33 cellular contexts compared by ENCODE assay signal in the genomic region with DNA sequence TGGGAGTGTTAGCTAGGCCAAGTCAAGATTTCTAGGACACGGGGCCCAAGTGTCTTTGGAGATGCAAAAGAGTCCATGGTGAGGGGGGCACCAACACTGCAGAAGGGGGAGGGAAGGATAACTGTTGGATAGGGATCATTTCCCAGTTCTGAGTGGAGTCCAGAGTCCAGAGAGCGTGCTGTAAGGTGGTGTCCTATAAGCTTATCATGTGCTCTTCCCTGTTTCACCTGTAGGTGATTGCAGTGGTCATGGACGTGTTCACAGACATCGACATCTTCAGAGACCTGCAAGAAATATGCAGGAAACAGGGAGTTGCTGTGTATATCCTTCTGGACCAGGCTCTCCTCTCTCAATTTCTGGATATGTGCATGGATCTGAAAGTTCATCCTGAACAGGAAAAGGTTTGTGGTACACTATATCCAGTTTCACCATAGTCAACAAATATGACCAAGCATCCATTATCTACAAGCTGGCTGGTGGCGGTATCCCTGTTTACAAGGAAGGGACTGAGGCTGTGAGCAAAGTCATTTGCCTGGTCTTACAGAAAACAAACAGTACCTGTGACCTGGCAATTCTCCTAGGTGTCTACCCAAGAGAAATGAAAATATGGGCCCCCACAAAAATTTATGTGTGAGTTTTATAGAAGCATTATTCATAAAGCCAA. TPM values are rescaled to one million over a fixed set of nuclear protein-coding genes. Genes with fewer than 3 reads are reported as not detected.
DNase-seq lines count a peak whose midpoint lies in the region; ATAC-seq, FAIRE-seq and TF ChIP-seq lines count a peak whose summit lies in the region.
"Had no signal": no experiment of that assay in that cellular context is flagged by ENCODE, and none has a peak within 500 bp of the region (broad histone marks: within the 10 kb centered on the region; RNA-seq: fewer than 3 reads in every experiment).

No MANE protein-coding gene starts in this region.

- peak; percentile 56 for FAIRE-seq in HepG2 (lab: Jason Lieb, UNC)
- FAIRE-seq: astrocyte, GM12891, H1, RCC 7860 had no signal

- H3K4me2 ChIP-seq in HepG2 (ENCODE audit: low read depth, low read length) (no peak overlapping the region), PC-9 (no peak overlapping the region)
- H3K4me2 ChIP-seq: neural progenitor cell had no signal

- peaks cover 85% of the 10 kb centered on the region for H3K36me3 Mint-ChIP-seq in Caco-2 (ENCODE audit: insufficient read depth, unreplicated experiment)

- intact Hi-C loops in Caco-2 (cut with micrococcal nuclease; ENCODE audit: unreplicated experiment) (no loop called here), HepG2 (cut with micrococcal nuclease; ENCODE audit: unreplicated experiment) (loop anchor here (1.0 kb wide), 1 partner anchor 29 kb away; no protein-coding TSS in a partner anchor), PC-9 (cut with micrococcal nuclease; ENCODE audit: unreplicated experiment) (no loop called here)

- no peaks in the 10 kb centered on the region for H3K9me3 ChIP-seq in Caco-2
- no peaks in the 10 kb centered on the region for H3K9me3 ChIP-seq in HepG2 (ENCODE audit: low read length)
- no peaks in the 10 kb centered on the region for H3K9me3 ChIP-seq in PC-9 (ENCODE audit: insufficient read depth, low read depth)
- H3K9me3 ChIP-seq: SJCRH30, stomach had no signal

- H3K4me3 ChIP-seq in Caco-2 (ENCODE audit: low read depth, low read length) (no peak overlapping the region), HepG2 (replicated peaks in 1 of 3; ENCODE audit: insufficient read depth in 1 of 3, low read depth in 2 of 3, low read length in 3 of 3) (no peak overlapping the region), PC-9 (no peak overlapping the region)
- H3K4me3 ChIP-seq: lung, neural progenitor cell, SJCRH30, stomach had no signal

- peak in 1 of 2 experiments; percentile 22; a peak in 1 of 4 replicates for TF ChIP-seq POLR2A in HepG2 (IDR thresholded peaks at IDR 0.05; ENCODE audit: insufficient read depth in 1 of 2, low read depth in 2 of 2, low read length in 2 of 2)

- H3K36me3 ChIP-seq in Caco-2 (ENCODE audit: control insufficient read depth, insufficient read depth, low read length) (peaks cover 5% of the 10 kb centered on the region; the same call in 1 of the 2 replicates), HepG2 (replicated peaks in 1 of 2; ENCODE audit: control insufficient read depth in 1 of 2, insufficient read depth in 2 of 2, low read length in 2 of 2) (peaks cover 49 to 84% of the 10 kb centered on the region in 2 experiments), PC-9 (ENCODE audit: low read depth) (peaks cover 22% of the 10 kb centered on the region)

- H3K27me3 ChIP-seq in Caco-2 (replicated peaks; ENCODE audit: control insufficient read depth, insufficient read depth, low read length) (no peaks in the 10 kb centered on the region), HepG2 (ENCODE audit: control insufficient read depth in 1 of 2, insufficient read depth in 2 of 2, low read length in 2 of 2) (no peaks in the 10 kb centered on the region), PC-9 (ENCODE audit: insufficient read depth, low read depth) (no peaks in the 10 kb centered on the region)
- H3K27me3 ChIP-seq: neural progenitor cell, SJCRH30, stomach had no signal

- POLR2A ChIA-PET in Caco-2 (lab: Charles Lee) = interaction anchor here (0.6 to 0.9 kb wide), 2 partner anchors 15 to 832 kb away, joined by 3 to 5 read pairs; a partner anchor contains a TSS
- POLR2A ChIA-PET in HepG2 (lab: Yijun Ruan, JAX) = interaction anchor here (2.1 to 2.6 kb wide), 3 partner anchors 15 to 28 kb away, joined by 8 to 15 read pairs (median 12); a partner anchor contains a TSS
- POLR2A ChIA-PET in PC-9 (lab: Charles Lee; ENCODE audit: unreplicated experiment) = interaction anchor here (0.7 kb wide), 1 partner anchor 12 kb away, joined by 5 read pairs; no protein-coding TSS in a partner anchor

- TF ChIP-seq RAD21 in HepG2 (CRISPR knock-in tag; IDR thresholded peaks at IDR 0.05) = no peak

- H3K79me2 ChIP-seq in HepG2 (ENCODE audit: insufficient read depth, low read length) (peaks cover 54% of the 10 kb centered on the region), PC-9 (ENCODE audit: low read depth) (peaks cover 74% of the 10 kb centered on the region)

- DNase-seq in Caco-2 (peak; percentile 42), HepG2 (ENCODE audit: low spot score) (peak; percentile 63), NCI-H446 (lab: John Stamatoyannopoulos, UW) (no peak), PC-9 (no peak)
- DNase-seq in stimulated activated CD4-positive, alpha-beta T cell treated with anti-CD3 and anti-CD28 coated beads, Interleukin-4, amount 100 ng/mL, for 24 hours = no peak
- DNase-seq: activated CD4-positive, alpha-beta T cell treated with anti-CD3 and anti-CD28 coated beads for 4 hours; activated naive CD8-positive, alpha-beta T cell treated with anti-CD3 and anti-CD28 coated beads for 36 hours; CD4-positive, alpha-beta T cell; DMS153; GDM1; head of caudate nucleus; kidney glomerular epithelial cell; NCI-H1417 treated with DMSO at 0.1 percent for 48 hours; NCI-H524 treated with DMSO at 0.1 percent for 48 hours; NK-92 treated with Interleukin-12 subunit alpha and Interleukin-12 subunit beta, amount 100 ng/mL, for 24 hours; SJCRH30; stomach; T-helper 1 cell; trophoblast cell had no signal

- CTCF ChIA-PET in Caco-2 (lab: Charles Lee) (interaction anchor here (0.8 to 2.4 kb wide), 4 partner anchors 13 to 28 kb away, joined by 3 to 13 read pairs (median 4); a partner anchor contains a TSS), HepG2 (lab: Yijun Ruan, JAX; ENCODE audit: low intra/inter-chr PET ratio, low total read pairs) (no interaction called here), PC-9 (lab: Charles Lee) (interaction anchor here (0.5 kb wide), 1 partner anchor 158 kb away, joined by 4 read pairs; no protein-coding TSS in a partner anchor)

- H3K27me3 Mint-ChIP-seq in Caco-2 (ENCODE audit: insufficient read depth, unreplicated experiment) = no peaks in the 10 kb centered on the region
- H3K27me3 Mint-ChIP-seq: activated naive CD8-positive, alpha-beta T cell treated with anti-CD3 and anti-CD28 coated beads for 36 hours; CD4-positive, alpha-beta T cell; central memory CD8-positive, alpha-beta T cell; progenitor cell of endocrine pancreas had no signal

- H3K4me1 ChIP-seq in Caco-2 = no peaks in the 10 kb centered on the region; the same call in 1 of the 2 replicates
- peaks cover 55% of the 10 kb centered on the region for H3K4me1 ChIP-seq in HepG2 (ENCODE audit: insufficient read depth, low read length)
- no peaks in the 10 kb centered on the region for H3K4me1 ChIP-seq in PC-9 (replicated peaks; ENCODE audit: insufficient read depth)

- H3K27ac ChIP-seq in HepG2 (ENCODE audit: extremely low read length, insufficient read depth, low read length) = peak overlapping the region; percentile 39
- no peak overlapping the region for H3K27ac ChIP-seq in PC-9
- H3K27ac ChIP-seq: HL-60, neural progenitor cell, SJCRH30, stomach had no signal

- TF ChIP-seq CTCF in Caco-2 (IDR thresholded peaks at IDR 0.05; ENCODE audit: insufficient read depth in 1 of 2, low read depth in 1 of 2, low read length in 1 of 2, severe bottlenecking in 1 of 2, unreplicated experiment in 1 of 2) (peak; percentile 43 to 53), GM12873 (IDR thresholded peaks at IDR 0.05; ENCODE audit: insufficient read depth, low read depth, low read length, missing control alignments) (peak; percentile 30), HepG2 (CRISPR knock-in tag; IDR thresholded peaks at IDR 0.05) (peak; percentile 30; the same call in 1 of the 2 replicates), PC-9 (conservative IDR thresholded peaks at IDR 0.05) (no peak)

- TF ChIP-seq EP300 in HepG2 (IDR thresholded peaks at IDR 0.05; ENCODE audit: low read depth in 2 of 2, low read length in 2 of 2) = no peak
- no peak for TF ChIP-seq EP300 in HepG2 (CRISPR knock-in tag; IDR thresholded peaks at IDR 0.05; ENCODE audit: borderline replicate concordance)

- ATAC-seq in SK-N-SH treated with all-trans-retinoic acid at 6 μM for 48 hours = peak; percentile 25; the same call in 1 of the 3 replicates
- peak; percentile 86 for ATAC-seq in HepG2
- ATAC-seq in GM21515 (IDR thresholded peaks at IDR 0.05; ENCODE audit: unreplicated experiment) = no peak
- ATAC-seq: sciatic nerve had no signal

- H4K20me1 ChIP-seq in HepG2 (ENCODE audit: insufficient read depth, low read length) = peaks cover 3% of the 10 kb centered on the region; the same call in 1 of the 2 replicates
- H4K20me1 ChIP-seq in PC-9 (ENCODE audit: insufficient read depth) = peaks cover 13% of the 10 kb centered on the region; the same call in 1 of the 2 replicates

- H2AFZ ChIP-seq in HepG2 (ENCODE audit: low read length) = no peak overlapping the region
- no peak overlapping the region for H2AFZ ChIP-seq in PC-9
- H2AFZ ChIP-seq: neural progenitor cell had no signal

- H3K4me1 Mint-ChIP-seq in Caco-2 (ENCODE audit: low read depth, unreplicated experiment) = peaks cover 23% of the 10 kb centered on the region
- H3K4me1 Mint-ChIP-seq: activated naive CD8-positive, alpha-beta T cell treated with anti-CD3 and anti-CD28 coated beads for 36 hours; central memory CD8-positive, alpha-beta T cell had no signal

- H3K9me3 Mint-ChIP-seq in Caco-2 (ENCODE audit: unreplicated experiment) = no peaks in the 10 kb centered on the region
- H3K9me3 Mint-ChIP-seq: activated naive CD8-positive, alpha-beta T cell treated with anti-CD3 and anti-CD28 coated beads for 36 hours; activated T-helper 1 cell treated with anti-CD3 and anti-CD28 coated beads, Interleukin-12 subunit alpha, Interleukin-12 subunit beta, Interleukin-2, Interleukin-4 antibody, amounts not matched to agents 30 ng/mL and 10 ng/mL and 1 ng/mL, durations not matched to agents 14 hours and 24 hours and 36 hours; CD4-positive, alpha-beta T cell; central memory CD8-positive, alpha-beta T cell; neural progenitor cell had no signal

- no peak overlapping the region for H3K4me3 Mint-ChIP-seq in Caco-2 (ENCODE audit: unreplicated experiment)
- H3K4me3 Mint-ChIP-seq: activated naive CD8-positive, alpha-beta T cell treated with anti-CD3 and anti-CD28 coated beads for 36 hours; activated T-helper 1 cell treated with anti-CD3 and anti-CD28 coated beads, Interleukin-12 subunit alpha, Interleukin-12 subunit beta, Interleukin-2, Interleukin-4 antibody, amounts not matched to agents 30 ng/mL and 10 ng/mL and 1 ng/mL, durations not matched to agents 14 hours and 24 hours and 36 hours; CD4-positive, alpha-beta T cell; central memory CD8-positive, alpha-beta T cell; neural progenitor cell had no signal

- WGBS in HepG2 (ENCODE audit: low lambda C conversion rate) = 93% methylated on average over 5 of the region's 5 CpGs

- BruUV-seq in Caco-2 (replicated peaks; lab: Mats Ljungman, UMichigan) (no TSS peak), HepG2 (replicated peaks; lab: Mats Ljungman, UMichigan) (no TSS peak), PC-9 (replicated peaks; lab: Mats Ljungman, UMichigan) (no TSS peak)

- peaks cover 4% of the 10 kb centered on the region; the same call in 1 of the 2 replicates for H3F3A ChIP-seq in PC-9 (ENCODE audit: insufficient read depth, low read depth)

- in situ Hi-C loops in HepG2 (cut with HindIII; ENCODE audit: extremely low pct_ligation_motif_present, low pct_unique_long_range_greater_than_20kb) = no loop called here

- no peaks in the 10 kb centered on the region for H3K9me2 ChIP-seq in PC-9 (ENCODE audit: insufficient read depth)

- peak overlapping the region; percentile 16 for H3K27ac Mint-ChIP-seq in Caco-2 (ENCODE audit: unreplicated experiment)
- H3K27ac Mint-ChIP-seq: activated naive CD8-positive, alpha-beta T cell treated with anti-CD3 and anti-CD28 coated beads for 36 hours; CD4-positive, alpha-beta T cell; neural progenitor cell; progenitor cell of endocrine pancreas had no signal

- H3K9ac ChIP-seq in HepG2 (ENCODE audit: insufficient read depth, low read depth, low read length) = no peak overlapping the region
- H3K9ac ChIP-seq: neural progenitor cell had no signal

RNA-seq across cellular contexts. Expression of a gene that starts 15.6 kb away (rescaled TPM):
- total RNA-seq in Caco-2 (2022) (82.4 and 86.3 TPM in 2 replicates), HepG2 (2016; rRNA removed; fragmentation: Illumina TruSeq; extraction: Trizol) (64.0 and 76.5 TPM in 2 replicates), PC-9 (2021) (44.6 and 57.3 TPM in 2 replicates)
- total RNA-seq in HepG2 (2016; cell fraction: cytosol; rRNA removed; fragmentation: Illumina TruSeq; extraction: Trizol; ENCODE audit: low read depth) = 7.7 and 8.1 TPM in 2 replicates
- total RNA-seq in HepG2 (2016; cell fraction: insoluble cytoplasmic fraction; rRNA removed; fragmentation: Illumina TruSeq; extraction: Trizol) = 64.0 and 71.6 TPM in 2 replicates
- total RNA-seq in HepG2 (2016; cell fraction: membrane; rRNA removed; fragmentation: Illumina TruSeq; extraction: Trizol) = 21.2 and 23.0 TPM in 2 replicates
- total RNA-seq in HepG2 (2016; cell fraction: nucleus; rRNA removed; fragmentation: Illumina TruSeq; extraction: Trizol) = 31.3 and 37.7 TPM in 2 replicates
- polyA plus RNA-seq in HepG2 (2011; rRNA removed) = 26.7 and 51.4 TPM in 2 replicates
- polyA plus RNA-seq in HepG2 (2011; cell fraction: cytosol; rRNA removed) = 28.2 and 38.6 TPM in 2 replicates
- polyA plus RNA-seq in HepG2 (2011; cell fraction: nucleus; rRNA removed) = 23.7 and 42.3 TPM in 2 replicates
- 13.4 and 27.1 TPM in 2 replicates for polyA plus RNA-seq in HepG2 (2012)
- polyA plus RNA-seq in HepG2 (2016; cell fraction: cytosol; fragmentation: Illumina TruSeq; extraction: Trizol; ENCODE audit: low read depth) = 3.9 and 4.0 TPM in 2 replicates
- polyA plus RNA-seq in HepG2 (2016; cell fraction: insoluble cytoplasmic fraction; fragmentation: Illumina TruSeq; extraction: Trizol; ENCODE audit: low read depth) = 80.4 and 80.8 TPM in 2 replicates
- polyA plus RNA-seq in HepG2 (2016; cell fraction: membrane; fragmentation: Illumina TruSeq; extraction: Trizol; ENCODE audit: low read depth) = 11.5 and 12.2 TPM in 2 replicates
- polyA plus RNA-seq in HepG2 (2016; cell fraction: nucleus; fragmentation: Illumina TruSeq; extraction: Trizol; ENCODE audit: insufficient read depth, low read depth) = 61.5 and 62.0 TPM in 2 replicates
- polyA minus RNA-seq in HepG2 (2011; rRNA and poly(A)+ RNA removed; ENCODE audit: low replicate concordance) = 42.3 and 93.4 TPM in 2 replicates
- 16.7 and 27.9 TPM in 2 replicates for polyA minus RNA-seq in HepG2 (2011; cell fraction: cytosol; rRNA and poly(A)+ RNA removed)
- polyA minus RNA-seq in HepG2 (2011; cell fraction: nucleus; rRNA and poly(A)+ RNA removed) = 19.5 and 32.3 TPM in 2 replicates

RNA-seq across cellular contexts. Expression of a gene that starts 20.3 kb away (rescaled TPM):
- total RNA-seq in Caco-2 (2022) (25.0 and 29.5 TPM in 2 replicates), HepG2 (2016; rRNA removed; fragmentation: Illumina TruSeq; extraction: Trizol) (28.7 and 30.4 TPM in 2 replicates), PC-9 (2021) (12.1 and 12.6 TPM in 2 replicates)
- 5.2 and 6.7 TPM in 2 replicates for total RNA-seq in HepG2 (2016; cell fraction: cytosol; rRNA removed; fragmentation: Illumina TruSeq; extraction: Trizol; ENCODE audit: low read depth)
- total RNA-seq in HepG2 (2016; cell fraction: insoluble cytoplasmic fraction; rRNA removed; fragmentation: Illumina TruSeq; extraction: Trizol) = 29.9 and 33.4 TPM in 2 replicates
- 8.6 and 10.5 TPM in 2 replicates for total RNA-seq in HepG2 (2016; cell fraction: membrane; rRNA removed; fragmentation: Illumina TruSeq; extraction: Trizol)
- total RNA-seq in HepG2 (2016; cell fraction: nucleus; rRNA removed; fragmentation: Illumina TruSeq; extraction: Trizol) = 35.4 and 36.9 TPM in 2 replicates
- 25.8 and 26.2 TPM in 2 replicates for polyA plus RNA-seq in HepG2 (2011; rRNA removed)
- polyA plus RNA-seq in HepG2 (2011; cell fraction: cytosol; rRNA removed) = 18.8 and 19.6 TPM in 2 replicates
- 58.1 and 67.7 TPM in 2 replicates for polyA plus RNA-seq in HepG2 (2011; cell fraction: nucleus; rRNA removed)
- 11.8 and 14.5 TPM in 2 replicates for polyA plus RNA-seq in HepG2 (2012)
- polyA plus RNA-seq in HepG2 (2016; cell fraction: cytosol; fragmentation: Illumina TruSeq; extraction: Trizol; ENCODE audit: low read depth) = 1.6 and 1.8 TPM in 2 replicates
- 24.2 and 25.5 TPM in 2 replicates for polyA plus RNA-seq in HepG2 (2016; cell fraction: insoluble cytoplasmic fraction; fragmentation: Illumina TruSeq; extraction: Trizol; ENCODE audit: low read depth)
- 4.9 TPM in 2 replicates for polyA plus RNA-seq in HepG2 (2016; cell fraction: membrane; fragmentation: Illumina TruSeq; extraction: Trizol; ENCODE audit: low read depth)
- 45.4 and 47.2 TPM in 2 replicates for polyA plus RNA-seq in HepG2 (2016; cell fraction: nucleus; fragmentation: Illumina TruSeq; extraction: Trizol; ENCODE audit: insufficient read depth, low read depth)
- 25.6 and 28.7 TPM in 2 replicates for polyA minus RNA-seq in HepG2 (2011; rRNA and poly(A)+ RNA removed; ENCODE audit: low replicate concordance)
- 10.4 and 11.8 TPM in 2 replicates for polyA minus RNA-seq in HepG2 (2011; cell fraction: cytosol; rRNA and poly(A)+ RNA removed)
- polyA minus RNA-seq in HepG2 (2011; cell fraction: nucleus; rRNA and poly(A)+ RNA removed) = 46.6 and 48.2 TPM in 2 replicates

Comparison
In these comparisons a context has a peak if more than half of its experiments do, and no peak if none do; other contexts are left out.
1. DNase-seq: peak in Caco-2 (2 of 2) and HepG2 (single experiment); none in NCI-H446 (0 of 2), stimulated activated CD4-positive, alpha-beta T cell treated with anti-CD3 and anti-CD28 coated beads, Interleukin-4, amount 100 ng/mL, for 24 hours (single experiment) and PC-9 (0 of 2).